9 cellular contexts compared by ENCODE assay signal in the genomic region with DNA sequence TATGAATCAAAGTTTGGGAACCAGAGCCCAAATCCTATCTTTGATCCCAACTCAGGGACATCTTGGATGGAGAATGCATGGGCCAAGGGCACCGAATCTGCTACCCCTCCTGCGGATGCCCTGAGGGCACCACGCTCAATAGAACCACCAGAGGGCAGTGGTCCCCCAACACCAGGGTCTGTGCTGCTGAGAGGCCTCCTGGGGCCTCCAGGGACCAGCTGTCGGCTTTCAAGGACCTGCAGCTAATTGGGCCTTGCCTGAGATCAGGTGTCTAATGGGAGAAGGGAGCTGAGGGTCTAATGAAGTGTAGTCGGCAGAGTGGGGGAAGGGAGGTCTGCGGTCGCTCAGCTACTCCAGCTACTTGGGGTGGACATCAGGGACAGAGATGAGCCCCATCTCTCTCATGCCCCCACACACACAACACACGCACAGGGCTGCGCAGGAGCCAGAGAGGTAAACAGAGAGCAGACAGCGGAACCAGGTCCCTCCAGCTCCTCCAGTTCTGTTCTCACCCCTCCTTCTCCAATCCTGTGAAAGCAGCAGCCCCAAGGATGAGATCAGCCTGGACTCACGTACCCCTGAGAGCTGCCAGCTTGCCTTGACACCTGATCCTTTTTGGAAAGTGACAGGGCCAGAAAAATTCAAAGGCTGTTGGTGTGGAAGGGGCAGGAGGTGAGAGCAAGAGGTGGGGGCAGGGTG. TPM values are rescaled to one million over a fixed set of nuclear protein-coding genes. Genes with fewer than 3 reads are reported as not detected.
DNase-seq lines count a peak whose midpoint lies in the region; ATAC-seq, FAIRE-seq and TF ChIP-seq lines count a peak whose summit lies in the region.
"Had no signal": no experiment of that assay in that cellular context is flagged by ENCODE, and none has a peak within 500 bp of the region (broad histone marks: within the 10 kb centered on the region; RNA-seq: fewer than 3 reads in every experiment).

No MANE protein-coding gene starts in this region.

- H3K27ac ChIP-seq in ectodermal cell (ENCODE audit: insufficient read depth, low read depth, low read length, poor library complexity, severe bottlenecking) = peak overlapping the region; percentile 65

- WGBS in ectodermal cell, 2 experiments = 43 to 45% methylated on average over 11 of the region's 11 CpGs

- no peak for TF ChIP-seq POLR2A in GM12892 (IDR thresholded peaks at IDR 0.05; ENCODE audit: low read depth, low read length)

- FAIRE-seq in GM12892 (lab: Jason Lieb, UNC) = peak; percentile 58

- peak; percentile 43 for ATAC-seq in HG03565 (IDR thresholded peaks at IDR 0.05; ENCODE audit: unreplicated experiment)
- peak; percentile 93 for ATAC-seq in activated CD8-positive, alpha-beta T cell treated with anti-CD3 and anti-CD28 coated beads, Interleukin-2, amount 10 ng/mL, durations not matched to agents 7 days and 5 days
- peak; percentile 97 for ATAC-seq in memory B cell (ENCODE audit: low read depth)

- H3K9me3 ChIP-seq in ectodermal cell (ENCODE audit: control insufficient read depth, low read length) = no peaks in the 10 kb centered on the region

- peaks cover 31% of the 10 kb centered on the region for H3K4me1 Mint-ChIP-seq in activated CD8-positive, alpha-beta T cell treated with anti-CD3 and anti-CD28 coated beads, Interleukin-2, amount 10 ng/mL, durations not matched to agents 7 days and 5 days (ENCODE audit: low read depth)
- H3K4me1 Mint-ChIP-seq in memory B cell = peaks cover 45% of the 10 kb centered on the region

- CTCF ChIA-PET in activated CD8-positive, alpha-beta T cell treated with anti-CD3 and anti-CD28 coated beads, Interleukin-2, amount 10 ng/mL, durations not matched to agents 7 days and 5 days (lab: Charles Lee) = interaction anchor here (0.6 to 28.2 kb wide), 27 partner anchors 8 to 361 kb away, joined by 3 to 1090 read pairs (median 6); a partner anchor contains a TSS

- H3K4me3 Mint-ChIP-seq in activated CD8-positive, alpha-beta T cell treated with anti-CD3 and anti-CD28 coated beads, Interleukin-2, amount 10 ng/mL, durations not matched to agents 7 days and 5 days = no peak overlapping the region
- H3K4me3 Mint-ChIP-seq in memory B cell = peak overlapping the region; percentile 50

- DNase-seq in GM12892 (ENCODE audit: insufficient read length) (peak; percentile 77), NCI-H748 treated with DMSO at 0.1 percent for 48 hours (lab: John Stamatoyannopoulos, UW) (peak; percentile 3), memory B cell (ENCODE audit: low spot score in 2 of 2) (peak; percentile 82 to 85), cortex of kidney (lab: John Stamatoyannopoulos, UW) (no peak)
- DNase-seq in activated CD8-positive, alpha-beta T cell treated with anti-CD3 and anti-CD28 coated beads, Interleukin-2, amount 10 ng/mL, durations not matched to agents 7 days and 5 days = peak; percentile 84
- peak; percentile 58 to 61 for DNase-seq in stimulated activated CD8-positive, alpha-beta memory T cell treated with anti-CD3 and anti-CD28 coated beads, Interleukin-15, amount 100 ng/mL, for 48 hours (ENCODE audit: low read depth in 2 of 2)

- H3K36me3 ChIP-seq in ectodermal cell (ENCODE audit: control insufficient read depth, insufficient read depth, low read length) = peaks cover 59% of the 10 kb centered on the region

- no peaks in the 10 kb centered on the region for H3K9me3 Mint-ChIP-seq in activated CD8-positive, alpha-beta T cell treated with anti-CD3 and anti-CD28 coated beads, Interleukin-2, amount 10 ng/mL, durations not matched to agents 7 days and 5 days (ENCODE audit: insufficient read depth)
- no peaks in the 10 kb centered on the region for H3K9me3 Mint-ChIP-seq in memory B cell

- peaks cover 20% of the 10 kb centered on the region for H3K4me1 ChIP-seq in ectodermal cell (ENCODE audit: control insufficient read depth, insufficient read depth, low read length)

- no peaks in the 10 kb centered on the region for H3K27me3 Mint-ChIP-seq in activated CD8-positive, alpha-beta T cell treated with anti-CD3 and anti-CD28 coated beads, Interleukin-2, amount 10 ng/mL, durations not matched to agents 7 days and 5 days (ENCODE audit: low read depth)
- no peaks in the 10 kb centered on the region for H3K27me3 Mint-ChIP-seq in memory B cell

- H3K4me3 ChIP-seq in ectodermal cell (ENCODE audit: insufficient read depth, low read depth, low read length) = no peak overlapping the region
- H3K4me3 ChIP-seq: skin epidermis had no signal

- H3K27ac Mint-ChIP-seq in activated CD8-positive, alpha-beta T cell treated with anti-CD3 and anti-CD28 coated beads, Interleukin-2, amount 10 ng/mL, durations not matched to agents 7 days and 5 days = peak overlapping the region; percentile 81
- H3K27ac Mint-ChIP-seq in memory B cell = peak overlapping the region; percentile 85

- H3K36me3 Mint-ChIP-seq in activated CD8-positive, alpha-beta T cell treated with anti-CD3 and anti-CD28 coated beads, Interleukin-2, amount 10 ng/mL, durations not matched to agents 7 days and 5 days (ENCODE audit: low read depth) = peaks cover 44% of the 10 kb centered on the region
- peaks cover 49% of the 10 kb centered on the region for H3K36me3 Mint-ChIP-seq in memory B cell

- H3K27me3 ChIP-seq in ectodermal cell (ENCODE audit: control insufficient read depth, insufficient read depth, low read length, poor library complexity, severe bottlenecking) = no peaks in the 10 kb centered on the region

- POLR2A ChIA-PET in activated CD8-positive, alpha-beta T cell treated with anti-CD3 and anti-CD28 coated beads, Interleukin-2, amount 10 ng/mL, durations not matched to agents 7 days and 5 days (lab: Charles Lee) = interaction anchor here (0.9 to 2.9 kb wide), 4 partner anchors 47 to 56 kb away, joined by 3 to 18 read pairs (median 4); a partner anchor contains a TSS

RNA-seq across cellular contexts. Expression of a gene that starts 34.9 kb away (rescaled TPM):
- polyA plus RNA-seq in GM12892 (2012; ENCODE audit: missing spikeins) = 19.6 TPM
- total RNA-seq in activated CD8-positive, alpha-beta T cell treated with anti-CD3 and anti-CD28 coated beads, Interleukin-2, amount 10 ng/mL, durations not matched to agents 7 days and 5 days = 10 to 100 TPM; 64.7 to 66.0 TPM
- polyA plus RNA-seq in ectodermal cell (2013, experiment 1 of 4) = 30.9 TPM
- polyA plus RNA-seq in ectodermal cell (2013, experiment 2 of 4) = 34.1 TPM
- 25.7 TPM for polyA plus RNA-seq in ectodermal cell (2013, experiment 3 of 4)
- polyA plus RNA-seq in ectodermal cell (2013, experiment 4 of 4) = 26.7 TPM

RNA-seq across cellular contexts. Expression of a gene that starts 48.0 kb away (rescaled TPM):
- polyA plus RNA-seq in GM12892 (2012; ENCODE audit: missing spikeins) = 12.0 TPM
- total RNA-seq in activated CD8-positive, alpha-beta T cell treated with anti-CD3 and anti-CD28 coated beads, Interleukin-2, amount 10 ng/mL, durations not matched to agents 7 days and 5 days = 10 to 100 TPM; 26.2 to 28.4 TPM
- polyA plus RNA-seq in ectodermal cell (2013, experiment 1 of 4) = 55.0 TPM
- 49.3 TPM for polyA plus RNA-seq in ectodermal cell (2013, experiment 2 of 4)
- 39.7 TPM for polyA plus RNA-seq in ectodermal cell (2013, experiment 3 of 4)
- polyA plus RNA-seq in ectodermal cell (2013, experiment 4 of 4) = 49.0 TPM

Comparison
In these comparisons a context has a peak if more than half of its experiments do, and no peak if none do; other contexts are left out.
1. ATAC-seq: peak in every context shown above with its lines; median percentile 97 in memory B cell; 93 in activated CD8-positive, alpha-beta T cell treated with anti-CD3 and anti-CD28 coated beads, Interleukin-2, amount 10 ng/mL, durations not matched to agents 7 days and 5 days; 43 in HG03565.